In genomic region chr21:46116189-46116845, GRCh38 we compare ENCODE assay signal across 14 cellular contexts. TPM values are rescaled to one million over a fixed set of nuclear protein-coding genes. Genes with fewer than 3 reads are reported as not detected.
DNase-seq lines count a peak whose midpoint lies in the region; ATAC-seq and TF ChIP-seq lines count a peak whose summit lies in the region.
"Had no signal": no experiment of that assay in that cellular context is flagged by ENCODE, and none has a peak within 500 bp of the region (broad histone marks: within the 10 kb centered on the region; RNA-seq: fewer than 3 reads in every experiment).

No MANE protein-coding gene starts in this region.

- peaks cover 25 to 58% of the 10 kb centered on the region in 2 experiments for H3K36me3 ChIP-seq in SK-N-SH (replicated peaks in 1 of 2; ENCODE audit: control insufficient read depth in 1 of 2, insufficient read depth in 2 of 2, low read length in 1 of 2)
- peaks cover 0 to 84% of the 10 kb centered on the region in 2 donors for H3K36me3 ChIP-seq in left lung
- peaks cover 0 to 96% (median 50%) of the 10 kb centered on the region in 6 donors for H3K36me3 ChIP-seq in spleen
- H3K36me3 ChIP-seq in colonic mucosa = peaks cover 4% of the 10 kb centered on the region

- DNase-seq in SK-N-SH (peak; percentile 20), chondrocyte (ENCODE audit: low spot score) (peak; percentile 80), left lung (peak; percentile 14 to 74), spleen (peak; percentile 67), colonic mucosa (no peak), DMS114 treated with DMSO at 0.1 percent for 48 hours (lab: John Stamatoyannopoulos, UW; ENCODE audit: unreplicated experiment) (no peak), NCI-H510A treated with DMSO at 0.1 percent for 48 hours (lab: John Stamatoyannopoulos, UW) (no peak)
- DNase-seq: activated CD8-positive, alpha-beta memory T cell treated with anti-CD3 and anti-CD28 coated beads, Interleukin-2, amount 50 U/mL, for 48 hours; stomach had no signal

- no peak overlapping the region for H2AFZ ChIP-seq in SK-N-SH (ENCODE audit: low read depth)

- no peak overlapping the region for H3K4me2 ChIP-seq in SK-N-SH

- H3K9me2 ChIP-seq in SK-N-SH = no peaks in the 10 kb centered on the region

- intact Hi-C loops in left lung (cut with DNase I) = no loop called here
- intact Hi-C loops in spleen (cut with DNase I; ENCODE audit: low total_unique reads) = no loop called here
- intact Hi-C loops in colonic mucosa (cut with DNase I) = no loop called here

- TF ChIP-seq CTCF in SK-N-SH (IDR thresholded peaks at IDR 0.05) (no peak), chondrocyte (IDR thresholded peaks at IDR 0.05) (no peak), left lung (IDR thresholded peaks at IDR 0.05) (no peak), spleen (IDR thresholded peaks at IDR 0.05 in 8 of 11, conservative IDR thresholded peaks at IDR 0.05 in 3 of 11) (no peak), colonic mucosa (IDR thresholded peaks at IDR 0.05) (no peak)

- H3K27ac ChIP-seq in SK-N-SH (ENCODE audit: low read depth in 2 of 2, low read length in 1 of 2) (no peak overlapping the region), left lung (no peak overlapping the region), spleen (no peak overlapping the region), colonic mucosa (no peak overlapping the region)
- H3K27ac ChIP-seq: 22Rv1, SK-N-MC had no signal

- WGBS in SK-N-SH (ENCODE audit: low lambda C conversion rate) = 87% methylated on average over 14 of the region's 23 CpGs
- WGBS in spleen, 5 donors = 87 to 96% (median 89%) methylated on average over 19 to 23 of the region's 23 CpGs

- H3K27me3 ChIP-seq in SK-N-SH (ENCODE audit: insufficient read depth) (no peaks in the 10 kb centered on the region), left lung (no peaks in the 10 kb centered on the region), spleen (replicated peaks in 1 of 7) (no peaks in the 10 kb centered on the region), colonic mucosa (no peaks in the 10 kb centered on the region)
- H3K27me3 ChIP-seq: stomach had no signal

- H3K36me3 Mint-ChIP-seq in chondrocyte (ENCODE audit: low read depth) = peaks cover 27% of the 10 kb centered on the region

- H4K20me1 ChIP-seq in SK-N-SH (ENCODE audit: insufficient read depth) = no peaks in the 10 kb centered on the region

- ATAC-seq in SK-N-SH treated with all-trans-retinoic acid at 6 μM for 48 hours (no peak), left lung (no peak)

- no peak overlapping the region for H3K9ac ChIP-seq in SK-N-SH
- no peak overlapping the region for H3K9ac ChIP-seq in colonic mucosa (ENCODE audit: low read depth in 2 of 2, low read length in 2 of 2)

- H3K27ac Mint-ChIP-seq in chondrocyte (ENCODE audit: unreplicated experiment) = no peak overlapping the region

- CTCF ChIA-PET in SK-N-SH (lab: Yijun Ruan, JAX) = interaction anchor here (1.6 to 2.0 kb wide), 2 partner anchors 11 to 27 kb away, joined by 5 to 8 read pairs; no protein-coding TSS in a partner anchor

- H3K79me2 ChIP-seq in SK-N-SH (ENCODE audit: insufficient read depth) = no peaks in the 10 kb centered on the region

- TF ChIP-seq RAD21 in SK-N-SH (IDR thresholded peaks at IDR 0.05; ENCODE audit: low read length) = no peak

- no peak for TF ChIP-seq EP300 in SK-N-SH (IDR thresholded peaks at IDR 0.05; ENCODE audit: borderline replicate concordance in 1 of 2, low read depth in 1 of 2, low read length in 1 of 2)

- peaks cover 5% of the 10 kb centered on the region for H3K4me1 Mint-ChIP-seq in chondrocyte (ENCODE audit: low read depth)

- no peaks in the 10 kb centered on the region for H3K9me3 Mint-ChIP-seq in chondrocyte (ENCODE audit: low read depth)

- peaks cover 0 to under 1% of the 10 kb centered on the region in 2 experiments; a peak in 1 of 4 replicates for H3K4me1 ChIP-seq in SK-N-SH (ENCODE audit: control insufficient read depth in 1 of 2, insufficient read depth in 2 of 2, low read depth in 1 of 2, low read length in 1 of 2)
- H3K4me1 ChIP-seq in left lung = no peaks in the 10 kb centered on the region
- no peaks in the 10 kb centered on the region for H3K4me1 ChIP-seq in spleen
- no peaks in the 10 kb centered on the region for H3K4me1 ChIP-seq in colonic mucosa

- TF ChIP-seq POLR2A in spleen (IDR thresholded peaks at IDR 0.05) = no peak

- H3K4me3 Mint-ChIP-seq in chondrocyte (ENCODE audit: unreplicated experiment) = no peak overlapping the region

- H3K9me3 ChIP-seq in SK-N-SH (no peaks in the 10 kb centered on the region), left lung (peaks cover 0 to 7% of the 10 kb centered on the region in 2 donors), spleen (peaks cover 0 to 15% (median 10%) of the 10 kb centered on the region in 8 donors), colonic mucosa (no peaks in the 10 kb centered on the region)

- no peaks in the 10 kb centered on the region for H3F3A ChIP-seq in SK-N-SH (replicated peaks; ENCODE audit: insufficient read depth)

- H3K4me3 ChIP-seq in SK-N-SH (ENCODE audit: low read depth in 2 of 2, low read length in 1 of 2) = no peak overlapping the region
- H3K4me3 ChIP-seq in left lung = no peak overlapping the region
- H3K4me3 ChIP-seq in spleen = no peak overlapping the region
- H3K4me3 ChIP-seq in colonic mucosa = no peak overlapping the region
- H3K4me3 ChIP-seq: SK-N-MC, stomach had no signal

- POLR2A ChIA-PET in SK-N-SH (lab: Yijun Ruan, JAX) = interaction anchor here (1.3 kb wide), 1 partner anchor 12 kb away, joined by 3 read pairs; no protein-coding TSS in a partner anchor

- H3K27me3 Mint-ChIP-seq in chondrocyte (ENCODE audit: low read depth) = no peaks in the 10 kb centered on the region

TF ChIP-seq in SK-N-SH, 30 proteins besides CTCF, POLR2A, EP300 and RAD21 (continues in another document):
- no peak for TF ChIP-seq FOSL2 (IDR thresholded peaks at IDR 0.05; ENCODE audit: borderline replicate concordance, low read depth)
- no peak for TF ChIP-seq FOXJ3 (CRISPR knock-in tag; IDR thresholded peaks at IDR 0.05)
- TF ChIP-seq NRF1 (IDR thresholded peaks at IDR 0.05; ENCODE audit: low read depth, low read length) = no peak
- no peak for TF ChIP-seq PBX3 (IDR thresholded peaks at IDR 0.05)
- TF ChIP-seq GATA2 (CRISPR knock-in tag; IDR thresholded peaks at IDR 0.05) = no peak
- no peak for TF ChIP-seq ELF1 (IDR thresholded peaks at IDR 0.05)
- no peak for TF ChIP-seq MEF2A (IDR thresholded peaks at IDR 0.05; ENCODE audit: borderline replicate concordance, low read depth)

TF ChIP-seq in SK-N-SH treated with all-trans-retinoic acid at 6 μM for 48 hours, 23 proteins besides CTCF, POLR2A, EP300 and RAD21 (continues in another document):
- TF ChIP-seq TOX (CRISPR knock-in tag; IDR thresholded peaks at IDR 0.05; ENCODE audit: borderline replicate concordance) = no peak
- no peak for TF ChIP-seq BACH2 (CRISPR knock-in tag; IDR thresholded peaks at IDR 0.05; ENCODE audit: borderline replicate concordance)
- no peak for TF ChIP-seq PATZ1 (CRISPR knock-in tag; IDR thresholded peaks at IDR 0.05; ENCODE audit: borderline replicate concordance)
- TF ChIP-seq ZNF8 (CRISPR knock-in tag; IDR thresholded peaks at IDR 0.05) = no peak
- no peak for TF ChIP-seq ISL1 (CRISPR knock-in tag; IDR thresholded peaks at IDR 0.05)
- no peak for TF ChIP-seq SNAI2 (CRISPR knock-in tag; IDR thresholded peaks at IDR 0.05)
- no peak for TF ChIP-seq POU6F1 (CRISPR knock-in tag; IDR thresholded peaks at IDR 0.05; ENCODE audit: borderline replicate concordance, low read depth)
- TF ChIP-seq ZFP30 (CRISPR knock-in tag; IDR thresholded peaks at IDR 0.05) = no peak
- no peak for TF ChIP-seq OSR1 (CRISPR knock-in tag; IDR thresholded peaks at IDR 0.05)

RNA-seq across cellular contexts. Expression of gene COL6A2, which starts 18.4 kb away (rescaled TPM):
- polyA plus RNA-seq in SK-N-SH (2012; rRNA removed) = 66.6 and 108 TPM in 2 replicates
- 38.5 and 67.6 TPM in 2 replicates for polyA plus RNA-seq in SK-N-SH (2012; cell fraction: cytosol; rRNA removed)
- 184 and 188 TPM in 2 replicates for polyA plus RNA-seq in SK-N-SH (2012; cell fraction: nucleus; rRNA removed)
- total RNA-seq in chondrocyte = 1,314 to 1,671 TPM (median 1,646 TPM) in 3 replicates
- total RNA-seq in left lung = 100 to 1,000 TPM; 405 to 474 TPM
- 100 to 1,000 TPM; 105 to 259 (median 198) TPM for total RNA-seq in spleen
- polyA plus RNA-seq in spleen = 100 to 1,000 TPM; 101 to 244 (median 110) TPM
- 100 to 1,000 TPM in 1 of 2 donors, 10 to 100 TPM in 1; 55.7 to 190 TPM for total RNA-seq in colonic mucosa

RNA-seq across cellular contexts. Expression of gene FTCD, which starts 39.1 kb away (rescaled TPM):
- polyA plus RNA-seq in SK-N-SH (2012; rRNA removed) (0.33 and 0.37 TPM in 2 replicates), spleen (1 to 10 TPM in 1 of 3 donors, under 1 TPM in 2; 0.35 to 2.8 (median 0.38) TPM)
- 0.05 TPM in 1 of 2 replicates, not detected in the other for polyA plus RNA-seq in SK-N-SH (2012; cell fraction: cytosol; rRNA removed)
- polyA plus RNA-seq in SK-N-SH (2012; cell fraction: nucleus; rRNA removed) = 3.3 and 3.4 TPM in 2 replicates
- total RNA-seq in chondrocyte (1.7 to 4.1 TPM (median 1.7 TPM) in 3 replicates), left lung (under 1 TPM; 0.29 to 0.38 TPM), spleen (1 to 10 TPM in 1 of 7 donors, under 1 TPM in 1, not detected in 5; 0.81 to 1.7 TPM), colonic mucosa (1 to 10 TPM in 1 of 2 donors, under 1 TPM in 1; 0.45 to 4.2 TPM)
- total RNA-seq: dermis microvascular lymphatic vessel endothelial cell, MCF 10A had no signal

Comparison
In these comparisons a context has a peak if more than half of its experiments do, and no peak if none do; other contexts are left out.
1. DNase-seq: peak in SK-N-SH (single experiment), chondrocyte (single experiment), left lung (2 of 2) and spleen (single experiment); none in colonic mucosa (single experiment), DMS114 treated with DMSO at 0.1 percent for 48 hours (single experiment) and NCI-H510A treated with DMSO at 0.1 percent for 48 hours (single experiment).